ENCODE assay signal across 10 cellular contexts in genomic region chr3:50345008-50345407, GRCh38. TPM values are rescaled to one million over a fixed set of nuclear protein-coding genes. Genes with fewer than 3 reads are reported as not detected.
A peak's percentile ranks its signal among the peaks of the same experiment; 100 is the strongest.
DNase-seq lines count a peak whose midpoint lies in the region; ATAC-seq and TF ChIP-seq lines count a peak whose summit lies in the region.
"Had no signal": no experiment of that assay in that cellular context is flagged by ENCODE, and none has a peak within 500 bp of the region (broad histone marks: within the 10 kb centered on the region; RNA-seq: fewer than 3 reads in every experiment).

No MANE protein-coding gene starts in this region.

- H3K4me1 ChIP-seq in HUES48 (ENCODE audit: control insufficient read depth, insufficient read depth, low read length), result 0 out of 2 replicates have a peak, but pooled peaks cover under 1% of the 10 kb centered on the region
- peaks cover 31 to 39% of the 10 kb centered on the region in 2 donors for H3K4me1 ChIP-seq in naive thymus-derived CD4-positive, alpha-beta T cell (ENCODE audit: control insufficient read depth in 2 of 2, insufficient read depth in 2 of 2, low read length in 2 of 2)

- no peak for TF ChIP-seq CTCF in AG04449 (IDR thresholded peaks at IDR 0.05; ENCODE audit: insufficient read depth, low read length, missing control alignments)
- no peak for TF ChIP-seq CTCF in coronary artery (IDR thresholded peaks at IDR 0.05)

- DNase-seq in AG04449 (ENCODE audit: low read depth, low spot score) (no peak), coronary artery (ENCODE audit: low spot score) (no peak), H4 (ENCODE audit: low spot score) (no peak), epidermal melanocyte (ENCODE audit: insufficient read length, low spot score) (no peak), NOMO-1 treated with DMSO at 0.1 percent for 48 hours (lab: John Stamatoyannopoulos, UW; ENCODE audit: unreplicated experiment) (no peak)
- no peak for DNase-seq in naive thymus-derived CD4-positive, alpha-beta T cell
- DNase-seq in stimulated activated CD4-positive, alpha-beta T cell treated with anti-CD3 and anti-CD28 coated beads, Interleukin-12 subunit alpha, Interleukin-12 subunit beta, amount 100 ng/mL, for 4 hours, result no peak
- DNase-seq: gastrocnemius medialis had no signal

- intact Hi-C loops in naive thymus-derived CD4-positive, alpha-beta T cell (cut with micrococcal nuclease), result loop anchor here in 1 of 2 donors (1.0 kb wide), 1 partner anchor 8 kb away; no protein-coding TSS in a partner anchor

- POLR2A ChIA-PET in AG04449 (lab: Yijun Ruan, JAX), result interaction anchor here (1.2 kb wide), 1 partner anchor 9 kb away, joined by 4 read pairs; no protein-coding TSS in a partner anchor
- POLR2A ChIA-PET in naive thymus-derived CD4-positive, alpha-beta T cell (lab: Charles Lee), result interaction anchor here (0.6 to 34.0 kb wide), 4 partner anchors 10 to 964 kb away, joined by 3 to 656 read pairs (median 330); partner anchors contain the start of genes CYB561D2, HYAL2, NPRL2 and RASSF1

- H3K4me1 Mint-ChIP-seq in naive thymus-derived CD4-positive, alpha-beta T cell, result peaks cover 13 to 65% (median 52%) of the 10 kb centered on the region in 7 donors

- no peak for ATAC-seq in naive thymus-derived CD4-positive, alpha-beta T cell
- ATAC-seq: gastrocnemius medialis had no signal

- H3K36me3 ChIP-seq in HUES48 (ENCODE audit: control insufficient read depth, insufficient read depth, low read length), result peaks cover 17% of the 10 kb centered on the region
- H3K36me3 ChIP-seq in naive thymus-derived CD4-positive, alpha-beta T cell (ENCODE audit: control insufficient read depth in 2 of 3, insufficient read depth in 3 of 3, low read length in 3 of 3), result peaks cover 0 to 23% (median 0%) of the 10 kb centered on the region in 3 experiments

- peaks cover 0 to 15% (median 3%) of the 10 kb centered on the region in 5 donors for H3K36me3 Mint-ChIP-seq in naive thymus-derived CD4-positive, alpha-beta T cell

- H3K27me3 Mint-ChIP-seq in naive thymus-derived CD4-positive, alpha-beta T cell, result no peaks in the 10 kb centered on the region

- H3K27ac ChIP-seq in HUES48 (ENCODE audit: low read depth, low read length), result no peak overlapping the region
- H3K27ac ChIP-seq in coronary artery, result no peak overlapping the region
- peak overlapping the region; percentile 35 for H3K27ac ChIP-seq in naive thymus-derived CD4-positive, alpha-beta T cell (ENCODE audit: low read depth, low read length)
- H3K27ac ChIP-seq: gastrocnemius medialis had no signal

- H3K4me3 ChIP-seq in AG04449 (ENCODE audit: low read depth, low read length), result peak overlapping the region; percentile 61
- peak overlapping the region; percentile 65; the same call in 1 of the 2 replicates for H3K4me3 ChIP-seq in HUES48 (ENCODE audit: low read depth, low read length)
- H3K4me3 ChIP-seq in coronary artery, result peak overlapping the region; percentile 62
- H3K4me3 ChIP-seq in naive thymus-derived CD4-positive, alpha-beta T cell (ENCODE audit: low read length), result no peak overlapping the region
- H3K4me3 ChIP-seq: HAP-1 had no signal

- peaks cover 56% of the 10 kb centered on the region for H3K27me3 ChIP-seq in HUES48 (ENCODE audit: control insufficient read depth, insufficient read depth, low read length)
- no peaks in the 10 kb centered on the region for H3K27me3 ChIP-seq in naive thymus-derived CD4-positive, alpha-beta T cell (ENCODE audit: control insufficient read depth in 2 of 2, insufficient read depth in 2 of 2, low read length in 2 of 2)
- H3K27me3 ChIP-seq: gastrocnemius medialis had no signal

- CTCF ChIA-PET in AG04449 (lab: Yijun Ruan, JAX), result interaction anchor here (0.7 to 16.7 kb wide), 5 partner anchors 8 to 270 kb away, joined by 3 to 473 read pairs (median 16); partner anchors contain the start of gene MAPKAPK3
- CTCF ChIA-PET in naive thymus-derived CD4-positive, alpha-beta T cell (lab: Charles Lee), result no interaction called here

- H3K9me3 ChIP-seq in HUES48 (ENCODE audit: control insufficient read depth, insufficient read depth, low read length), result no peaks in the 10 kb centered on the region
- no peaks in the 10 kb centered on the region for H3K9me3 ChIP-seq in naive thymus-derived CD4-positive, alpha-beta T cell (ENCODE audit: control insufficient read depth in 2 of 3, low read length in 3 of 3)
- H3K9me3 ChIP-seq: gastrocnemius medialis, HAP-1 had no signal

- H3K4me3 Mint-ChIP-seq in naive thymus-derived CD4-positive, alpha-beta T cell, result peak overlapping the region in 4 of 10 donors; percentile 20 to 79 (median 58)

- H3K27ac Mint-ChIP-seq in naive thymus-derived CD4-positive, alpha-beta T cell, result peak overlapping the region in 1 of 9 donors; percentile 46

- no peak overlapping the region for H3K9ac ChIP-seq in HUES48 (ENCODE audit: low read depth, low read length)

- H3K9me3 Mint-ChIP-seq in naive thymus-derived CD4-positive, alpha-beta T cell, result peaks cover 0 to 2% (median 0%) of the 10 kb centered on the region in 11 donors

RNA-seq across cellular contexts. Expression of gene ZMYND10, which starts 0.5 kb away (rescaled TPM):
- 1 to 10 TPM in 4 of 5 experiments, under 1 TPM in 1; 0.91 to 3.8 (median 2.8) TPM for total RNA-seq in naive thymus-derived CD4-positive, alpha-beta T cell
- under 1 TPM; 0.07 to 0.30 TPM for polyA plus RNA-seq in naive thymus-derived CD4-positive, alpha-beta T cell
- total RNA-seq in H4 (2014; rRNA removed; shearing (Covaris generic)), result 0.08 TPM in 1 of 2 replicates, not detected in the other

RNA-seq across cellular contexts. Expression of gene RASSF1, which starts 4.4 kb away (rescaled TPM):
- 100 to 1,000 TPM in 1 of 5 experiments, 10 to 100 TPM in 4; 39.4 to 105 (median 69.6) TPM for total RNA-seq in naive thymus-derived CD4-positive, alpha-beta T cell
- polyA plus RNA-seq in naive thymus-derived CD4-positive, alpha-beta T cell, result 10 to 100 TPM; 32.7 to 47.9 TPM
- 4.2 and 7.7 TPM in 2 replicates for total RNA-seq in H4 (2014; rRNA removed; shearing (Covaris generic))

RNA-seq across cellular contexts. Expression of gene NPRL2, which starts 5.6 kb away (rescaled TPM):
- total RNA-seq in naive thymus-derived CD4-positive, alpha-beta T cell, result 10 to 100 TPM; 35.3 to 48.9 (median 47.7) TPM
- polyA plus RNA-seq in naive thymus-derived CD4-positive, alpha-beta T cell, result 10 to 100 TPM; 27.2 to 36.2 TPM
- 18.2 and 27.8 TPM in 2 replicates for total RNA-seq in H4 (2014; rRNA removed; shearing (Covaris generic))

RNA-seq across cellular contexts. Expression of gene CYB561D2, which starts 5.7 kb away (rescaled TPM):
- 10 to 100 TPM; 23.3 to 42.6 (median 32.8) TPM for total RNA-seq in naive thymus-derived CD4-positive, alpha-beta T cell
- polyA plus RNA-seq in naive thymus-derived CD4-positive, alpha-beta T cell, result 10 to 100 TPM; 42.4 to 52.9 TPM
- 24.2 and 47.5 TPM in 2 replicates for total RNA-seq in H4 (2014; rRNA removed; shearing (Covaris generic))

RNA-seq across cellular contexts. Expression of gene TMEM115, which starts 14.3 kb away (rescaled TPM):
- 10 to 100 TPM; 17.7 to 32.4 (median 19.9) TPM for total RNA-seq in naive thymus-derived CD4-positive, alpha-beta T cell
- 10 to 100 TPM; 26.0 to 40.9 TPM for polyA plus RNA-seq in naive thymus-derived CD4-positive, alpha-beta T cell
- total RNA-seq in H4 (2014; rRNA removed; shearing (Covaris generic)), result 21.3 and 22.1 TPM in 2 replicates
